In genomic region chr2:126795661-126796060, GRCh38 we compare ENCODE assay signal across 23 cellular contexts.
"Had no signal": no experiment of that assay in that cellular context is flagged by ENCODE, and none has a peak within 500 bp of the region (broad histone marks: within the 10 kb centered on the region; RNA-seq: fewer than 3 reads in every experiment).

No MANE protein-coding gene starts in this region.

- H3K27ac ChIP-seq: ascending aorta, parathyroid adenoma, right lobe of liver, SK-N-MC, tibial nerve, uterus had no signal

- H3K36me3 Mint-ChIP-seq: activated CD8-positive, alpha-beta memory T cell treated with anti-CD3 and anti-CD28 coated beads, Interleukin-2, amount 10 ng/mL, durations not matched to agents 7 days and 5 days; activated naive CD4-positive, alpha-beta T cell treated with anti-CD3 and anti-CD28 coated beads, Interleukin-2, amount 50 U/mL, for 72 hours; mesothelial cell of epicardium had no signal

- H3K4me1 Mint-ChIP-seq: activated CD4-positive, alpha-beta memory T cell treated with anti-CD3 and anti-CD28 coated beads, Interleukin-2, amount 10 ng/mL, durations not matched to agents 7 days and 5 days; activated CD4-positive, alpha-beta T cell treated with anti-CD3 and anti-CD28 coated beads, Interleukin-2, amount 10 ng/mL, durations not matched to agents 24 days and 14 days; activated CD8-positive, alpha-beta memory T cell treated with anti-CD3 and anti-CD28 coated beads, Interleukin-2, amount 10 ng/mL, durations not matched to agents 7 days and 5 days; central memory CD8-positive, alpha-beta T cell; mesothelial cell of epicardium had no signal

- H3K36me3 ChIP-seq: ascending aorta, right lobe of liver, tibial nerve, uterus had no signal

- ATAC-seq: activated CD8-positive, alpha-beta memory T cell treated with anti-CD3 and anti-CD28 coated beads, Interleukin-2, amount 10 ng/mL, durations not matched to agents 7 days and 5 days; activated naive CD4-positive, alpha-beta T cell treated with anti-CD3 and anti-CD28 coated beads, Interleukin-2, amount 50 U/mL, for 72 hours; left ventricle myocardium superior; right lobe of liver; T-helper 17 cell had no signal

- H3K4me3 Mint-ChIP-seq: activated CD4-positive, alpha-beta memory T cell treated with anti-CD3 and anti-CD28 coated beads, Interleukin-2, amount 10 ng/mL, durations not matched to agents 7 days and 5 days; activated CD4-positive, alpha-beta T cell treated with anti-CD3 and anti-CD28 coated beads, Interleukin-2, amount 10 ng/mL, durations not matched to agents 24 days and 14 days; activated CD8-positive, alpha-beta memory T cell treated with anti-CD3 and anti-CD28 coated beads, Interleukin-2, amount 10 ng/mL, durations not matched to agents 7 days and 5 days; activated T-helper 1 cell treated with anti-CD3 and anti-CD28 coated beads, Interleukin-12 subunit alpha, Interleukin-12 subunit beta, Interleukin-2, Interleukin-4 antibody, amounts not matched to agents 30 ng/mL and 10 ng/mL and 1 ng/mL, durations not matched to agents 14 hours and 24 hours and 36 hours; central memory CD8-positive, alpha-beta T cell; mesothelial cell of epicardium; nephron; T-helper 17 cell had no signal

- H3K9me3 Mint-ChIP-seq: activated CD4-positive, alpha-beta memory T cell treated with anti-CD3 and anti-CD28 coated beads, Interleukin-2, amount 10 ng/mL, durations not matched to agents 7 days and 5 days; activated CD4-positive, alpha-beta T cell treated with anti-CD3 and anti-CD28 coated beads, Interleukin-2, amount 10 ng/mL, durations not matched to agents 24 days and 14 days; activated naive CD4-positive, alpha-beta T cell treated with anti-CD3 and anti-CD28 coated beads, Interleukin-2, amount 50 U/mL, for 72 hours; activated T-helper 1 cell treated with anti-CD3 and anti-CD28 coated beads, Interleukin-12 subunit alpha, Interleukin-12 subunit beta, Interleukin-2, Interleukin-4 antibody, amounts not matched to agents 30 ng/mL and 10 ng/mL and 1 ng/mL, durations not matched to agents 14 hours and 24 hours and 36 hours; central memory CD8-positive, alpha-beta T cell; mesothelial cell of epicardium; nephron had no signal

- DNase-seq: activated CD4-positive, alpha-beta memory T cell treated with anti-CD3 and anti-CD28 coated beads, Interleukin-2, amount 10 ng/mL, durations not matched to agents 7 days and 5 days; activated CD4-positive, alpha-beta T cell treated with anti-CD3 and anti-CD28 coated beads, Interleukin-2, amount 10 ng/mL, durations not matched to agents 24 days and 14 days; activated CD4-positive, CD25-positive, alpha-beta regulatory T cell; foreskin fibroblast; left ventricle myocardium superior; mammary epithelial cell; small intestine; stimulated activated CD4-positive, alpha-beta T cell treated with anti-CD3 and anti-CD28 coated beads, Interleukin-2, amount 100 ng/mL, for 48 hours; stimulated activated naive CD4-positive, alpha-beta T cell; SW 1271; T-helper 17 cell; uterus had no signal

- H3K4me3 ChIP-seq: ascending aorta, right lobe of liver, SK-N-MC, tibial nerve, uterus had no signal

- H3K27me3 ChIP-seq: ascending aorta, right lobe of liver, uterus had no signal

- H3K27ac Mint-ChIP-seq: activated CD4-positive, alpha-beta memory T cell treated with anti-CD3 and anti-CD28 coated beads, Interleukin-2, amount 10 ng/mL, durations not matched to agents 7 days and 5 days; activated CD4-positive, alpha-beta T cell treated with anti-CD3 and anti-CD28 coated beads, Interleukin-2, amount 10 ng/mL, durations not matched to agents 24 days and 14 days; activated CD8-positive, alpha-beta memory T cell treated with anti-CD3 and anti-CD28 coated beads, Interleukin-2, amount 10 ng/mL, durations not matched to agents 7 days and 5 days; activated naive CD4-positive, alpha-beta T cell treated with anti-CD3 and anti-CD28 coated beads, Interleukin-2, amount 50 U/mL, for 72 hours; activated T-helper 1 cell treated with anti-CD3 and anti-CD28 coated beads, Interleukin-12 subunit alpha, Interleukin-12 subunit beta, Interleukin-2, Interleukin-4 antibody, amounts not matched to agents 30 ng/mL and 10 ng/mL and 1 ng/mL, durations not matched to agents 14 hours and 24 hours and 36 hours; mesothelial cell of epicardium; nephron; T-helper 17 cell had no signal

- H3K9me3 ChIP-seq: ascending aorta, right lobe of liver, tibial nerve, uterus had no signal

- H3K4me1 ChIP-seq: ascending aorta, parathyroid adenoma, right lobe of liver, tibial nerve, uterus had no signal
